ENCODE assay signal across 1 cellular context in the genomic region with DNA sequence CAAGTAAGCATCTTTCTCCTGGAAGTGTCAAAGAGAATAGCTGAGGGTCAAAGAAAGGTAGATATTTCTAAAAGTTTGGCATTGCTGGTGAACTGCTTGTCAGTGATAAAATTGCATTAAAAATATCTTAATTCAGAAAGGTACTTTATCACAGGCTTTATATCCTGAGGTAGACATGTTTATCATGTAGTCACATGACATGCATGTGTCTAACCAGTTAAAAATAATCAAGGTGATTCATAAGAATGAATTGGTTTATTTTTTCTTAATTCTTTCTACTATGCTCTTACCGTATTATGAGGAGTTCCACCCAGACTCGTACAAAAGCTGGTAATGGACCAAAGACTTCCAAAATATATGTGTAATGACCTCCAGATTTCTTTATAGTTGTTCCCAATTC.
TF ChIP-seq lines count a peak whose summit lies in the region.

No MANE protein-coding gene starts in this region.

TF ChIP-seq in A549, 52 proteins besides CTCF, POLR2A, EP300 and RAD21 (continued from another document):
- TF ChIP-seq FOSB (CRISPR knock-in tag; IDR thresholded peaks at IDR 0.05) (no peak; the same call in 1 of the 2 replicates), FOXS1 (CRISPR knock-in tag; IDR thresholded peaks at IDR 0.05) (no peak), EHMT2 (IDR thresholded peaks at IDR 0.05; ENCODE audit: low read depth) (no peak)
